Comparison of ENCODE assay signal across 10 cellular contexts in genomic region chr10:131982796-131983195, GRCh38. TPM values are rescaled to one million over a fixed set of nuclear protein-coding genes. Genes with fewer than 3 reads are reported as not detected.
DNase-seq lines count a peak whose midpoint lies in the region; ATAC-seq, FAIRE-seq and TF ChIP-seq lines count a peak whose summit lies in the region.
"Had no signal": no experiment of that assay in that cellular context is flagged by ENCODE, and none has a peak within 500 bp of the region (broad histone marks: within the 10 kb centered on the region; RNA-seq: fewer than 3 reads in every experiment).

No MANE protein-coding gene starts in this region.

- H3K4me3 ChIP-seq in astrocyte of the cerebellum (ENCODE audit: low read depth, low read length) (peak overlapping the region; percentile 88), HepG2 (replicated peaks in 1 of 3; ENCODE audit: insufficient read depth in 1 of 3, low read depth in 2 of 3, low read length in 3 of 3) (peak overlapping the region; percentile 44 to 98 (median 64); a peak in 5 of 6 replicates), thymus (ENCODE audit: low read length) (peak overlapping the region; percentile 70)

- peak overlapping the region; percentile 65 for H3K4me3 Mint-ChIP-seq in activated T-cell treated with anti-CD3 and anti-CD28 coated beads, Interleukin-2, amount 50 U/mL, for 24 hours

- in situ Hi-C loops in astrocyte of the cerebellum (cut with HindIII; ENCODE audit: low sequenced_read_pairs): loop anchor here (5.0 kb wide), 1 partner anchor 85 kb away; no protein-coding TSS in a partner anchor
- in situ Hi-C loops in HepG2 (cut with HindIII; ENCODE audit: extremely low pct_ligation_motif_present, low pct_unique_long_range_greater_than_20kb): no loop called here

- no peak overlapping the region for H2AFZ ChIP-seq in HepG2 (ENCODE audit: low read length)

- no peak for TF ChIP-seq EP300 in HepG2 (IDR thresholded peaks at IDR 0.05; ENCODE audit: low read depth in 2 of 2, low read length in 2 of 2)
- TF ChIP-seq EP300 in HepG2 (CRISPR knock-in tag; IDR thresholded peaks at IDR 0.05; ENCODE audit: borderline replicate concordance): no peak

- H3K36me3 Mint-ChIP-seq in activated T-cell treated with anti-CD3 and anti-CD28 coated beads, Interleukin-2, amount 50 U/mL, for 24 hours (ENCODE audit: low read depth): peaks cover 30% of the 10 kb centered on the region

- ATAC-seq in HepG2 (no peak), GM19455 (IDR thresholded peaks at IDR 0.05; ENCODE audit: unreplicated experiment) (no peak)

- H3K9me3 ChIP-seq in HepG2 (ENCODE audit: low read length) (no peaks in the 10 kb centered on the region), thymus (ENCODE audit: control insufficient read depth) (peaks cover 1% of the 10 kb centered on the region)

- H3K4me1 ChIP-seq in HepG2 (ENCODE audit: insufficient read depth, low read length) (peaks cover 41% of the 10 kb centered on the region), thymus (ENCODE audit: control insufficient read depth, insufficient read depth, low read length) (peaks cover 6% of the 10 kb centered on the region)

- no peaks in the 10 kb centered on the region for H3K27me3 Mint-ChIP-seq in activated T-cell treated with anti-CD3 and anti-CD28 coated beads, Interleukin-2, amount 50 U/mL, for 24 hours

- H3K36me3 ChIP-seq in HepG2 (replicated peaks in 1 of 2; ENCODE audit: control insufficient read depth in 1 of 2, insufficient read depth in 2 of 2, low read length in 2 of 2) (peaks cover 0 to 2% of the 10 kb centered on the region in 2 experiments; a peak in 2 of 5 replicates), thymus (ENCODE audit: control insufficient read depth, insufficient read depth) (no peaks in the 10 kb centered on the region)

- POLR2A ChIA-PET in HepG2 (lab: Yijun Ruan, JAX): interaction anchor here (4.3 kb wide), 1 partner anchor 15 kb away, joined by 49 read pairs; no protein-coding TSS in a partner anchor

- no peak for TF ChIP-seq CTCF in astrocyte of the cerebellum (IDR thresholded peaks at IDR 0.05; ENCODE audit: low read depth, low read length, missing control alignments)
- TF ChIP-seq CTCF in HepG2 (CRISPR knock-in tag; IDR thresholded peaks at IDR 0.05): no peak

- no peak for DNase-seq in activated T-cell treated with anti-CD3 and anti-CD28 coated beads, Interleukin-2, amount 50 U/mL, for 24 hours
- DNase-seq in activated T-cell treated with anti-CD3 and anti-CD28 coated beads, Interleukin-2, amount 50 U/mL, for 48 hours: no peak
- no peak for DNase-seq in astrocyte of the cerebellum (ENCODE audit: low read depth)
- DNase-seq in HepG2 (ENCODE audit: low spot score): no peak
- DNase-seq in NCI-H1417 (lab: John Stamatoyannopoulos, UW): no peak
- DNase-seq in iPS-NIHi7 (ENCODE audit: extremely low spot score): no peak
- DNase-seq: kidney glomerular epithelial cell, NCI-H2171 treated with DMSO at 0.1 percent for 48 hours had no signal

- H3K27me3 ChIP-seq in HepG2 (ENCODE audit: control insufficient read depth in 1 of 2, insufficient read depth in 2 of 2, low read length in 2 of 2): no peaks in the 10 kb centered on the region; a peak in 1 of 5 replicates
- peaks cover 38% of the 10 kb centered on the region for H3K27me3 ChIP-seq in thymus (ENCODE audit: control insufficient read depth, insufficient read depth)

- H3K27ac Mint-ChIP-seq in activated T-cell treated with anti-CD3 and anti-CD28 coated beads, Interleukin-2, amount 50 U/mL, for 24 hours: peak overlapping the region; percentile 66

- BruUV-seq in HepG2 (replicated peaks; lab: Mats Ljungman, UMichigan): no TSS peak

- peak overlapping the region; percentile 71 for H3K4me2 ChIP-seq in HepG2 (ENCODE audit: low read depth, low read length)

- FAIRE-seq in HepG2 (lab: Jason Lieb, UNC): no peak

- peaks cover 34% of the 10 kb centered on the region for H3K4me1 Mint-ChIP-seq in activated T-cell treated with anti-CD3 and anti-CD28 coated beads, Interleukin-2, amount 50 U/mL, for 24 hours (ENCODE audit: low read depth)

- H3K79me2 ChIP-seq in HepG2 (ENCODE audit: insufficient read depth, low read length): peaks cover 38% of the 10 kb centered on the region

- intact Hi-C loops in HepG2 (cut with micrococcal nuclease; ENCODE audit: unreplicated experiment): no loop called here

- no peak for TF ChIP-seq POLR2A in HepG2 (IDR thresholded peaks at IDR 0.05; ENCODE audit: insufficient read depth in 1 of 2, low read depth in 2 of 2, low read length in 2 of 2)

- no peak for TF ChIP-seq RAD21 in HepG2 (CRISPR knock-in tag; IDR thresholded peaks at IDR 0.05)

- no peaks in the 10 kb centered on the region for H3K9me3 Mint-ChIP-seq in activated T-cell treated with anti-CD3 and anti-CD28 coated beads, Interleukin-2, amount 50 U/mL, for 24 hours

- H3K9ac ChIP-seq in HepG2 (ENCODE audit: insufficient read depth, low read depth, low read length): peak overlapping the region; percentile 61; the same call in 1 of the 2 replicates

- H3K27ac ChIP-seq in HepG2 (ENCODE audit: extremely low read length, insufficient read depth, low read length) (no peak overlapping the region), thymus (ENCODE audit: low read depth) (no peak overlapping the region)

- 98% methylated on average over 15 of the region's 21 CpGs for WGBS in HepG2 (ENCODE audit: low lambda C conversion rate)
- WGBS in thymus: 64% methylated on average over 21 of the region's 21 CpGs

- H4K20me1 ChIP-seq in HepG2 (ENCODE audit: insufficient read depth, low read length): peaks cover 31% of the 10 kb centered on the region

- CTCF ChIA-PET in HepG2 (lab: Yijun Ruan, JAX; ENCODE audit: low intra/inter-chr PET ratio, low total read pairs): no interaction called here

TF ChIP-seq in HepG2, 621 proteins besides CTCF, POLR2A, EP300 and RAD21 (continues in another document):
- TF ChIP-seq, protein P1, sequence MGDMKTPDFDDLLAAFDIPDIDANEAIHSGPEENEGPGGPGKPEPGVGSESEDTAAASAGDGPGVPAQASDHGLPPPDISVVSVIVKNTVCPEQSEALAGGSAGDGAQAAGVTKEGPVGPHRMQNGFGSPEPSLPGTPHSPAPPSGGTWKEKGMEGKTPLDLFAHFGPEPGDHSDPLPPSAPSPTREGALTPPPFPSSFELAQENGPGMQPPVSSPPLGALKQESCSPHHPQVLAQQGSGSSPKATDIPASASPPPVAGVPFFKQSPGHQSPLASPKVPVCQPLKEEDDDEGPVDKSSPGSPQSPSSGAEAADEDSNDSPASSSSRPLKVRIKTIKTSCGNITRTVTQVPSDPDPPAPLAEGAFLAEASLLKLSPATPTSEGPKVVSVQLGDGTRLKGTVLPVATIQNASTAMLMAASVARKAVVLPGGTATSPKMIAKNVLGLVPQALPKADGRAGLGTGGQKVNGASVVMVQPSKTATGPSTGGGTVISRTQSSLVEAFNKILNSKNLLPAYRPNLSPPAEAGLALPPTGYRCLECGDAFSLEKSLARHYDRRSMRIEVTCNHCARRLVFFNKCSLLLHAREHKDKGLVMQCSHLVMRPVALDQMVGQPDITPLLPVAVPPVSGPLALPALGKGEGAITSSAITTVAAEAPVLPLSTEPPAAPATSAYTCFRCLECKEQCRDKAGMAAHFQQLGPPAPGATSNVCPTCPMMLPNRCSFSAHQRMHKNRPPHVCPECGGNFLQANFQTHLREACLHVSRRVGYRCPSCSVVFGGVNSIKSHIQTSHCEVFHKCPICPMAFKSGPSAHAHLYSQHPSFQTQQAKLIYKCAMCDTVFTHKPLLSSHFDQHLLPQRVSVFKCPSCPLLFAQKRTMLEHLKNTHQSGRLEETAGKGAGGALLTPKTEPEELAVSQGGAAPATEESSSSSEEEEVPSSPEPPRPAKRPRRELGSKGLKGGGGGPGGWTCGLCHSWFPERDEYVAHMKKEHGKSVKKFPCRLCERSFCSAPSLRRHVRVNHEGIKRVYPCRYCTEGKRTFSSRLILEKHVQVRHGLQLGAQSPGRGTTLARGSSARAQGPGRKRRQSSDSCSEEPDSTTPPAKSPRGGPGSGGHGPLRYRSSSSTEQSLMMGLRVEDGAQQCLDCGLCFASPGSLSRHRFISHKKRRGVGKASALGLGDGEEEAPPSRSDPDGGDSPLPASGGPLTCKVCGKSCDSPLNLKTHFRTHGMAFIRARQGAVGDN (CRISPR knock-in tag; IDR thresholded peaks at IDR 0.05): peak; percentile 23; the same call in 1 of the 2 replicates
- 0 out of 2 replicates have a peak, but pooled peaks have one; percentile 1 for TF ChIP-seq ZBTB38 (CRISPR knock-in tag; IDR thresholded peaks at IDR 0.05)
- no peak for TF ChIP-seq BRD4 (CRISPR knock-in tag; IDR thresholded peaks at IDR 0.05)
- TF ChIP-seq ZNF672 (CRISPR knock-in tag; IDR thresholded peaks at IDR 0.05): no peak

RNA-seq across cellular contexts. Expression of gene BNIP3, which starts 1.1 kb away (rescaled TPM):
- total RNA-seq in HepG2 (2016; rRNA removed; fragmentation: Illumina TruSeq; extraction: Trizol): 73.7 and 86.7 TPM in 2 replicates
- 57.4 and 60.2 TPM in 2 replicates for total RNA-seq in HepG2 (2016; cell fraction: cytosol; rRNA removed; fragmentation: Illumina TruSeq; extraction: Trizol; ENCODE audit: low read depth)
- total RNA-seq in HepG2 (2016; cell fraction: insoluble cytoplasmic fraction; rRNA removed; fragmentation: Illumina TruSeq; extraction: Trizol): 71.8 and 94.2 TPM in 2 replicates
- 64.9 and 67.4 TPM in 2 replicates for total RNA-seq in HepG2 (2016; cell fraction: membrane; rRNA removed; fragmentation: Illumina TruSeq; extraction: Trizol)
- 26.3 and 33.7 TPM in 2 replicates for total RNA-seq in HepG2 (2016; cell fraction: nucleus; rRNA removed; fragmentation: Illumina TruSeq; extraction: Trizol)
- polyA plus RNA-seq in HepG2 (2011; rRNA removed): 170 and 223 TPM in 2 replicates
- 338 and 339 TPM in 2 replicates for polyA plus RNA-seq in HepG2 (2011; cell fraction: cytosol; rRNA removed)
- 163 and 165 TPM in 2 replicates for polyA plus RNA-seq in HepG2 (2011; cell fraction: nucleus; rRNA removed)
- polyA plus RNA-seq in HepG2 (2012): 188 and 302 TPM in 2 replicates
- polyA plus RNA-seq in HepG2 (2016; cell fraction: cytosol; fragmentation: Illumina TruSeq; extraction: Trizol; ENCODE audit: low read depth): 70.8 and 79.0 TPM in 2 replicates
- polyA plus RNA-seq in HepG2 (2016; cell fraction: insoluble cytoplasmic fraction; fragmentation: Illumina TruSeq; extraction: Trizol; ENCODE audit: low read depth): 107 and 108 TPM in 2 replicates
- polyA plus RNA-seq in HepG2 (2016; cell fraction: membrane; fragmentation: Illumina TruSeq; extraction: Trizol; ENCODE audit: low read depth): 59.2 and 59.3 TPM in 2 replicates
- 56.7 and 59.3 TPM in 2 replicates for polyA plus RNA-seq in HepG2 (2016; cell fraction: nucleus; fragmentation: Illumina TruSeq; extraction: Trizol; ENCODE audit: insufficient read depth, low read depth)
- 13.5 and 140 TPM in 2 replicates for polyA minus RNA-seq in HepG2 (2011; rRNA and poly(A)+ RNA removed; ENCODE audit: low replicate concordance)
- polyA minus RNA-seq in HepG2 (2011; cell fraction: cytosol; rRNA and poly(A)+ RNA removed): 117 and 136 TPM in 2 replicates
- 54.7 and 62.3 TPM in 2 replicates for polyA minus RNA-seq in HepG2 (2011; cell fraction: nucleus; rRNA and poly(A)+ RNA removed)
- 22.7 TPM for polyA plus RNA-seq in thymus
